12 cellular contexts compared by ENCODE assay signal in genomic region chr14:77045570-77045890, GRCh38. TPM values are rescaled to one million over a fixed set of nuclear protein-coding genes. Genes with fewer than 3 reads are reported as not detected.
DNase-seq lines count a peak whose midpoint lies in the region; ATAC-seq and TF ChIP-seq lines count a peak whose summit lies in the region.
"Had no signal": no experiment of that assay in that cellular context is flagged by ENCODE, and none has a peak within 500 bp of the region (broad histone marks: within the 10 kb centered on the region; RNA-seq: fewer than 3 reads in every experiment).

No MANE protein-coding gene starts in this region.

- H3K36me3 ChIP-seq in adipocyte (ENCODE audit: control insufficient read depth, insufficient read depth, low read length, severe bottlenecking): no peaks in the 10 kb centered on the region
- no peaks in the 10 kb centered on the region for H3K36me3 ChIP-seq in left ventricle myocardium inferior
- H3K36me3 ChIP-seq in ascending aorta: no peaks in the 10 kb centered on the region

- H3K4me3 Mint-ChIP-seq in activated T-helper 2 cell treated with anti-CD3 and anti-CD28 coated beads, Interferon-gamma antibody, Interleukin-2, Interleukin-4, amounts not matched to agents 10 μg/mL and 5 μg/mL and 100 μg/mL, durations not matched to agents 14 hours and 24 hours and 36 hours (ENCODE audit: low read depth): no peak overlapping the region
- H3K4me3 Mint-ChIP-seq: B cell had no signal

- H3K4me1 ChIP-seq in adipocyte (ENCODE audit: control insufficient read depth, insufficient read depth, low read length) (peaks cover 57% of the 10 kb centered on the region), left ventricle myocardium inferior (peaks cover 66% of the 10 kb centered on the region), ascending aorta (peaks cover 26 to 57% of the 10 kb centered on the region in 2 donors)

- peak overlapping the region; percentile 62 for H3K9ac ChIP-seq in adipocyte (ENCODE audit: low read length)

- ATAC-seq in HG03457 (IDR thresholded peaks at IDR 0.05; ENCODE audit: unreplicated experiment): no peak

- H3K27me3 ChIP-seq in adipocyte (replicated peaks; ENCODE audit: control insufficient read depth, insufficient read depth, low read length) (no peaks in the 10 kb centered on the region), left ventricle myocardium inferior (ENCODE audit: low read depth) (no peaks in the 10 kb centered on the region), ascending aorta (no peaks in the 10 kb centered on the region)

- no peak for TF ChIP-seq CTCF in AG10803 (conservative IDR thresholded peaks at IDR 0.05; ENCODE audit: low read length)
- no peak for TF ChIP-seq CTCF in left ventricle myocardium inferior (IDR thresholded peaks at IDR 0.05; ENCODE audit: borderline replicate concordance)
- no peak for TF ChIP-seq CTCF in ascending aorta (IDR thresholded peaks at IDR 0.05)

- no peaks in the 10 kb centered on the region for H3K27me3 Mint-ChIP-seq in activated T-helper 2 cell treated with anti-CD3 and anti-CD28 coated beads, Interferon-gamma antibody, Interleukin-2, Interleukin-4, amounts not matched to agents 10 μg/mL and 5 μg/mL and 100 μg/mL, durations not matched to agents 14 hours and 24 hours and 36 hours (ENCODE audit: low read depth)
- H3K27me3 Mint-ChIP-seq: B cell had no signal

- H3K9me3 ChIP-seq in adipocyte (ENCODE audit: control insufficient read depth, low read length) (no peaks in the 10 kb centered on the region), left ventricle myocardium inferior (replicated peaks) (no peaks in the 10 kb centered on the region), ascending aorta (no peaks in the 10 kb centered on the region)

- H3K4me1 Mint-ChIP-seq in activated T-helper 2 cell treated with anti-CD3 and anti-CD28 coated beads, Interferon-gamma antibody, Interleukin-2, Interleukin-4, amounts not matched to agents 10 μg/mL and 5 μg/mL and 100 μg/mL, durations not matched to agents 14 hours and 24 hours and 36 hours (ENCODE audit: low read depth): peaks cover 54% of the 10 kb centered on the region

- H3K4me3 ChIP-seq in AG10803 (ENCODE audit: low read length): peak overlapping the region; percentile 22; the same call in 1 of the 2 replicates
- peak overlapping the region; percentile 46 for H3K4me3 ChIP-seq in adipocyte (ENCODE audit: low read length)
- H3K4me3 ChIP-seq in left ventricle myocardium inferior: no peak overlapping the region
- no peak overlapping the region for H3K4me3 ChIP-seq in ascending aorta

- H3K36me3 Mint-ChIP-seq in activated T-helper 2 cell treated with anti-CD3 and anti-CD28 coated beads, Interferon-gamma antibody, Interleukin-2, Interleukin-4, amounts not matched to agents 10 μg/mL and 5 μg/mL and 100 μg/mL, durations not matched to agents 14 hours and 24 hours and 36 hours (ENCODE audit: low read depth): no peaks in the 10 kb centered on the region

- DNase-seq in AG10803 (ENCODE audit: low read depth) (no peak), adipocyte (ENCODE audit: low read depth) (peak; percentile 38), left ventricle myocardium inferior (no peak), posterior vena cava (ENCODE audit: low spot score) (peak; percentile 46), AML-193 (lab: John Stamatoyannopoulos, UW) (no peak), ascending aorta (ENCODE audit: low spot score in 2 of 2) (no peak)
- no peak for DNase-seq in activated T-helper 2 cell treated with anti-CD3 and anti-CD28 coated beads, Interferon-gamma antibody, Interleukin-2, Interleukin-4, amounts not matched to agents 10 μg/mL and 5 μg/mL and 100 μg/mL, durations not matched to agents 14 hours and 24 hours and 36 hours (ENCODE audit: low spot score)
- DNase-seq: NCI-H1930, retina had no signal

- H3K27ac Mint-ChIP-seq in activated T-helper 2 cell treated with anti-CD3 and anti-CD28 coated beads, Interferon-gamma antibody, Interleukin-2, Interleukin-4, amounts not matched to agents 10 μg/mL and 5 μg/mL and 100 μg/mL, durations not matched to agents 14 hours and 24 hours and 36 hours: no peak overlapping the region
- H3K27ac Mint-ChIP-seq: B cell had no signal

- no peaks in the 10 kb centered on the region for H3K9me3 Mint-ChIP-seq in activated T-helper 2 cell treated with anti-CD3 and anti-CD28 coated beads, Interferon-gamma antibody, Interleukin-2, Interleukin-4, amounts not matched to agents 10 μg/mL and 5 μg/mL and 100 μg/mL, durations not matched to agents 14 hours and 24 hours and 36 hours

- intact Hi-C loops in left ventricle myocardium inferior (cut with micrococcal nuclease) (no loop called here), posterior vena cava (cut with DNase I) (no loop called here), ascending aorta (cut with DNase I) (loop anchor here (10.0 kb wide), 1 partner anchor 1061 kb away; the partner anchor contains the start of genes IFT43 and TGFB3)
- intact Hi-C loops in activated T-helper 2 cell treated with anti-CD3 and anti-CD28 coated beads, Interferon-gamma antibody, Interleukin-2, Interleukin-4, amounts not matched to agents 10 μg/mL and 5 μg/mL and 100 μg/mL, durations not matched to agents 14 hours and 24 hours and 36 hours (cut with micrococcal nuclease): no loop called here

- H3K27ac ChIP-seq in left ventricle myocardium inferior (replicated peaks): peak overlapping the region; percentile 100
- no peak overlapping the region for H3K27ac ChIP-seq in ascending aorta
- H3K27ac ChIP-seq: VCaP had no signal

RNA-seq across cellular contexts. Expression of gene IRF2BPL, which starts 17.0 kb away (rescaled TPM):
- total RNA-seq in left ventricle myocardium inferior: 35.5 TPM
- 10 to 100 TPM; 35.7 to 43.3 TPM for total RNA-seq in posterior vena cava
- total RNA-seq in activated T-helper 2 cell treated with anti-CD3 and anti-CD28 coated beads, Interferon-gamma antibody, Interleukin-2, Interleukin-4, amounts not matched to agents 10 μg/mL and 5 μg/mL and 100 μg/mL, durations not matched to agents 14 hours and 24 hours and 36 hours: 34.8 and 35.8 TPM in 2 replicates
- total RNA-seq in ascending aorta: 68.1 TPM

RNA-seq across cellular contexts. Expression of gene CIPC, which starts 52.5 kb away (rescaled TPM):
- 70.3 TPM for total RNA-seq in left ventricle myocardium inferior
- total RNA-seq in posterior vena cava: 10 to 100 TPM; 28.8 to 32.4 TPM
- total RNA-seq in activated T-helper 2 cell treated with anti-CD3 and anti-CD28 coated beads, Interferon-gamma antibody, Interleukin-2, Interleukin-4, amounts not matched to agents 10 μg/mL and 5 μg/mL and 100 μg/mL, durations not matched to agents 14 hours and 24 hours and 36 hours: 10.9 and 11.3 TPM in 2 replicates
- total RNA-seq in ascending aorta: 5.0 TPM

Comparison
In these comparisons a context has a peak if more than half of its experiments do, and no peak if none do; other contexts are left out.
1. DNase-seq: peak in adipocyte (single experiment) and posterior vena cava (single experiment); none in AG10803 (single experiment), left ventricle myocardium inferior (single experiment), AML-193 (0 of 2), activated T-helper 2 cell treated with anti-CD3 and anti-CD28 coated beads, Interferon-gamma antibody, Interleukin-2, Interleukin-4, amounts not matched to agents 10 μg/mL and 5 μg/mL and 100 μg/mL, durations not matched to agents 14 hours and 24 hours and 36 hours (single experiment) and ascending aorta (0 of 2).
2. H3K4me3 ChIP-seq: peak in AG10803 (single experiment) and adipocyte (single experiment); none in left ventricle myocardium inferior (single experiment) and ascending aorta (0 of 2).